8 cellular contexts compared by ENCODE assay signal in the genomic region with DNA sequence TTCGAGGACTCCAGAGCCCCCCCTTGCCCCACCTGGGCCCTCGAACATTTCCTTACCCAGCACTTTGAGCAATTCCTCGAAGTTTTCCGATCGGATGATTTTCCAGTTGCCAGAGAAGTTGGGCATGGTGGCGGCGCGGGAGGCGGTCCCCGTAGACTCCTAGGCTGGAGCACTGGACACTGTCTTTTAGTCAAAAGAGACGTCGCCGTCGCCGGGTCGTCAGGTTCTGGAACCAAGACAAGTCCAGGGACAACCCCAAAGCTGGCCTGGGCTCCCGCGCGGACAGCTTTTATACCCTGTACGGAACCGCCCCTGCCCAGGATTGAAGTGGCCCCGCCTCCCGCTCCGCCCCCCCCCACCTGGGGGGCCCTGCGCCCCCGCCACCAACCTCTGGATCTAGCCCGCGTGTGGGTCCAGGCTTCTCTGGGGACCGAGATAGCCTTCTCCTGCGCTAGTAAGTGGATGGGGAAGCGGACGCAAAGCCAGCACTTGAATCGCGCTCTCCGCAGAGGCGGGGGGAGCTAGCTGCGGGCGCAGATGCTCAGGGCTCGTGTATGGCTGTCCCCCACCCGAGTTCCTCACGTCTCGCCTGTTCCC. TPM values are rescaled to one million over a fixed set of nuclear protein-coding genes. Genes with fewer than 3 reads are reported as not detected.
A peak's percentile ranks its signal among the peaks of the same experiment; 100 is the strongest.
DNase-seq lines count a peak whose midpoint lies in the region; ATAC-seq and TF ChIP-seq lines count a peak whose summit lies in the region.

A gene (minus strand): TSS at position 263 of the 597 bp plus-strand sequence. CDS start 137 bp downstream, at position 126.

- in situ Hi-C loops in GM13977 (cut with MboI; ENCODE audit: low pct_unique_long_range_greater_than_20kb, low sequenced_read_pairs, unreplicated experiment) (loop anchor here (25.0 kb wide), 1 partner anchor 157 kb away; a partner anchor contains a TSS), astrocyte of the spinal cord (cut with HindIII; ENCODE audit: low sequenced_read_pairs) (no loop called here)

- intact Hi-C loops in OCI-LY7 (cut with micrococcal nuclease; ENCODE audit: unreplicated experiment) = no loop called here

- CTCF ChIA-PET in OCI-LY7 (lab: Charles Lee; ENCODE audit: unreplicated experiment) = interaction anchor here (2.6 kb wide), 1 partner anchor 16 kb away, joined by 19 read pairs; no protein-coding TSS in a partner anchor

- DNase-seq in GM13977 (ENCODE audit: low spot score) = peak; percentile 53
- no peak for DNase-seq in OCI-LY7 (ENCODE audit: low spot score)
- no peak for DNase-seq in astrocyte of the spinal cord (ENCODE audit: low read depth, low spot score)
- peak in 1 of 3 donors; percentile 37 for DNase-seq in immature natural killer cell
- no peak for DNase-seq in superior temporal gyrus (ENCODE audit: extremely low spot score)
- DNase-seq in HK-2 (ENCODE audit: unreplicated experiment) = no peak
- no peak for DNase-seq in A172 (ENCODE audit: low spot score)

- peaks cover 11 to 17% (median 12%) of the 10 kb centered on the region in 3 donors for H3K27me3 Mint-ChIP-seq in immature natural killer cell (ENCODE audit: low read depth in 3 of 3)
- peaks cover 44% of the 10 kb centered on the region for H3K27me3 Mint-ChIP-seq in stimulated activated memory B cell treated with anti-CD40 and anti-IgM and Interleukin-4, amounts not matched to agents 10 μg/mL and 1 μg/mL and 100 μg/mL, for 72 hours

- TF ChIP-seq CTCF in GM13977 (IDR thresholded peaks at IDR 0.05; ENCODE audit: extremely low read depth, insufficient read depth, missing control alignments) (no peak), OCI-LY7 (conservative IDR thresholded peaks at IDR 0.05; ENCODE audit: low read length) (no peak), astrocyte of the spinal cord (IDR thresholded peaks at IDR 0.05; ENCODE audit: low read depth, low read length) (no peak)

- ATAC-seq in stimulated activated memory B cell treated with anti-CD40 and anti-IgM and Interleukin-4, amounts not matched to agents 10 μg/mL and 1 μg/mL and 100 μg/mL, for 72 hours = peak; percentile 39

- no peaks in the 10 kb centered on the region for H3K9me2 ChIP-seq in OCI-LY7 (ENCODE audit: insufficient read depth, low read length)

- peaks cover 0 to 3% (median 0%) of the 10 kb centered on the region in 3 donors for H3K36me3 Mint-ChIP-seq in immature natural killer cell
- no peaks in the 10 kb centered on the region for H3K36me3 Mint-ChIP-seq in stimulated activated memory B cell treated with anti-CD40 and anti-IgM and Interleukin-4, amounts not matched to agents 10 μg/mL and 1 μg/mL and 100 μg/mL, for 72 hours

- no peaks in the 10 kb centered on the region for H3K36me3 ChIP-seq in OCI-LY7 (ENCODE audit: insufficient read depth, low read length)

- H3K4me3 Mint-ChIP-seq in immature natural killer cell = peak within 1 kb of the TSS; percentile 77 to 85 (median 82)
- H3K4me3 Mint-ChIP-seq in stimulated activated memory B cell treated with anti-CD40 and anti-IgM and Interleukin-4, amounts not matched to agents 10 μg/mL and 1 μg/mL and 100 μg/mL, for 72 hours = peak within 1 kb of the TSS; percentile 89

- H3K4me1 Mint-ChIP-seq in immature natural killer cell = peaks cover 30 to 32% of the 10 kb centered on the region in 2 donors
- H3K4me1 Mint-ChIP-seq in stimulated activated memory B cell treated with anti-CD40 and anti-IgM and Interleukin-4, amounts not matched to agents 10 μg/mL and 1 μg/mL and 100 μg/mL, for 72 hours = peaks cover 29% of the 10 kb centered on the region

- H3K27ac Mint-ChIP-seq in immature natural killer cell = peak within 1 kb of the TSS in 2 of 6 donors; percentile 56 to 70
- H3K27ac Mint-ChIP-seq in stimulated activated memory B cell treated with anti-CD40 and anti-IgM and Interleukin-4, amounts not matched to agents 10 μg/mL and 1 μg/mL and 100 μg/mL, for 72 hours = peak within 1 kb of the TSS; percentile 65

- no TSS peak for BruUV-seq in OCI-LY7 (replicated peaks; lab: Mats Ljungman, UMichigan)

- no peaks in the 10 kb centered on the region for H3K9me3 ChIP-seq in OCI-LY7 (ENCODE audit: low read length)

- POLR2A ChIA-PET in OCI-LY7 (lab: Charles Lee) = no interaction called here

- H3K9me3 Mint-ChIP-seq in immature natural killer cell = no peaks in the 10 kb centered on the region
- no peaks in the 10 kb centered on the region for H3K9me3 Mint-ChIP-seq in stimulated activated memory B cell treated with anti-CD40 and anti-IgM and Interleukin-4, amounts not matched to agents 10 μg/mL and 1 μg/mL and 100 μg/mL, for 72 hours

- H2AFZ ChIP-seq in OCI-LY7 (ENCODE audit: low read length) = no peak within 1 kb of the TSS; the same call in 1 of the 2 replicates

- H3K79me2 ChIP-seq in OCI-LY7 (ENCODE audit: insufficient read depth, low read depth, low read length) = no peaks in the 10 kb centered on the region

- no peak within 1 kb of the TSS for H3K27ac ChIP-seq in OCI-LY7 (ENCODE audit: low read depth, low read length, poor library complexity, severe bottlenecking)

- H3K4me3 ChIP-seq in OCI-LY7 (ENCODE audit: low read depth, low read length, poor library complexity, severe bottlenecking) (peak within 1 kb of the TSS; percentile 53), astrocyte of the spinal cord (ENCODE audit: low read depth, low read length) (peak within 1 kb of the TSS; percentile 41)

- peaks cover 17% of the 10 kb centered on the region for H3K4me1 ChIP-seq in OCI-LY7 (ENCODE audit: insufficient read depth, low read length, poor library complexity, severe bottlenecking)

- peak within 1 kb of the TSS; percentile 65 for H3K4me2 ChIP-seq in OCI-LY7 (ENCODE audit: low read length)

- H4K20me1 ChIP-seq in OCI-LY7 (ENCODE audit: insufficient read depth, low read length) = no peaks in the 10 kb centered on the region

RNA-seq across cellular contexts. Expression of the gene that starts here (rescaled TPM):
- total RNA-seq in OCI-LY7 (2014; rRNA removed; shearing (Covaris generic)) = 1.4 and 2.8 TPM in 2 replicates
- total RNA-seq in OCI-LY7 (2022) = 1.5 and 2.1 TPM in 2 replicates
- not detected for polyA plus RNA-seq in immature natural killer cell
- total RNA-seq in A172 (2014; rRNA removed; shearing (Covaris generic)) = 5.4 and 6.3 TPM in 2 replicates
